ENCODE assay signal across 12 cellular contexts in genomic region chr16:88744839-88745521, GRCh38. TPM values are rescaled to one million over a fixed set of nuclear protein-coding genes. Genes with fewer than 3 reads are reported as not detected.
DNase-seq lines count a peak whose midpoint lies in the region; ATAC-seq and TF ChIP-seq lines count a peak whose summit lies in the region.
"Had no signal": no experiment of that assay in that cellular context is flagged by ENCODE, and none has a peak within 500 bp of the region (broad histone marks: within the 10 kb centered on the region; RNA-seq: fewer than 3 reads in every experiment).

No MANE protein-coding gene starts in this region.

- H3K23me2 ChIP-seq in H9 (ENCODE audit: insufficient read length, low read depth, low read length, poor library complexity, severe bottlenecking), result no peaks in the 10 kb centered on the region

- no peak overlapping the region for H3K4ac ChIP-seq in H9 (ENCODE audit: low read depth, low read length)

- POLR2A ChIA-PET in activated CD8-positive, alpha-beta T cell treated with anti-CD3 and anti-CD28 coated beads, Interleukin-2, amount 10 ng/mL, durations not matched to agents 7 days and 5 days (lab: Charles Lee), result interaction anchor here (0.6 to 1.1 kb wide), 3 partner anchors 9 to 18 kb away, joined by 3 read pairs; no protein-coding TSS in a partner anchor
- POLR2A ChIA-PET in activated CD8-positive, alpha-beta T cell treated with anti-CD3 and anti-CD28 coated beads for 36 hours (lab: Charles Lee), result interaction anchor here (1.0 kb wide), 1 partner anchor 49 kb away, joined by 5 read pairs; no protein-coding TSS in a partner anchor

- DNase-seq in activated CD8-positive, alpha-beta T cell treated with anti-CD3 and anti-CD28 coated beads, Interleukin-2, amount 10 ng/mL, durations not matched to agents 7 days and 5 days, result no peak
- no peak for DNase-seq in activated CD8-positive, alpha-beta T cell treated with anti-CD3 and anti-CD28 coated beads for 36 hours
- DNase-seq in H9 (peak; percentile 42), esophagus muscularis mucosa (ENCODE audit: extremely low spot score) (no peak), NCI-H1436 (lab: John Stamatoyannopoulos, UW) (no peak), NCI-H1694 (lab: John Stamatoyannopoulos, UW) (no peak), DMS153 treated with DMSO at 0.1 percent for 48 hours (lab: John Stamatoyannopoulos, UW; ENCODE audit: unreplicated experiment) (no peak)
- DNase-seq: NCI-H1436 treated with DMSO at 0.1 percent for 48 hours, posterior cingulate gyrus, stomach had no signal

- no CpG with 5 or more reads among the region's 27 CpGs for WGBS in H9 (ENCODE audit: extremely low coverage, insufficient read length, low lambda C conversion rate)
- WGBS in esophagus muscularis mucosa, result 68% methylated on average over 26 of the region's 27 CpGs

- ATAC-seq in activated CD8-positive, alpha-beta T cell treated with anti-CD3 and anti-CD28 coated beads, Interleukin-2, amount 10 ng/mL, durations not matched to agents 7 days and 5 days, result no peak
- ATAC-seq in activated CD8-positive, alpha-beta T cell treated with anti-CD3 and anti-CD28 coated beads for 36 hours, result no peak

- H3K27me3 Mint-ChIP-seq in activated CD8-positive, alpha-beta T cell treated with anti-CD3 and anti-CD28 coated beads, Interleukin-2, amount 10 ng/mL, durations not matched to agents 7 days and 5 days (ENCODE audit: low read depth), result no peaks in the 10 kb centered on the region
- H3K27me3 Mint-ChIP-seq in activated CD8-positive, alpha-beta T cell treated with anti-CD3 and anti-CD28 coated beads for 36 hours, result no peaks in the 10 kb centered on the region
- no peaks in the 10 kb centered on the region for H3K27me3 Mint-ChIP-seq in H9 (ENCODE audit: low read depth)

- no peak overlapping the region for H3K4me3 ChIP-seq in esophagus muscularis mucosa
- H3K4me3 ChIP-seq in neutrophil (ENCODE audit: low read depth in 1 of 2, low read length in 1 of 2), result peak overlapping the region in 1 of 2 experiments; percentile 37
- H3K4me3 ChIP-seq: ascending aorta, stomach had no signal

- no peak overlapping the region; the same call in 1 of the 2 replicates for H3K14ac ChIP-seq in H9 (ENCODE audit: insufficient read depth, low read length)

- intact Hi-C loops in activated CD8-positive, alpha-beta T cell treated with anti-CD3 and anti-CD28 coated beads for 36 hours (cut with micrococcal nuclease), result loop anchor here (5.0 kb wide), 2 partner anchors 37 to 57 kb away; partner anchors contain the start of gene CDT1
- intact Hi-C loops in esophagus muscularis mucosa (cut with DNase I), result loop anchor here (5.0 to 10.0 kb wide), 2 partner anchors 112 to 420 kb away; partner anchors contain the start of genes GALNS and TRAPPC2L

- H2BK5ac ChIP-seq in H9 (ENCODE audit: insufficient read length, low read length), result no peak overlapping the region

- no peaks in the 10 kb centered on the region for H3K79me2 ChIP-seq in H9 (ENCODE audit: insufficient read depth, low read length)

- H3K27ac Mint-ChIP-seq in activated CD8-positive, alpha-beta T cell treated with anti-CD3 and anti-CD28 coated beads, Interleukin-2, amount 10 ng/mL, durations not matched to agents 7 days and 5 days, result peak overlapping the region; percentile 93
- no peak overlapping the region for H3K27ac Mint-ChIP-seq in activated CD8-positive, alpha-beta T cell treated with anti-CD3 and anti-CD28 coated beads for 36 hours
- no peak overlapping the region for H3K27ac Mint-ChIP-seq in H9

- TF ChIP-seq EP300 in esophagus muscularis mucosa (IDR thresholded peaks at IDR 0.05), result no peak

- H3K36me3 Mint-ChIP-seq in activated CD8-positive, alpha-beta T cell treated with anti-CD3 and anti-CD28 coated beads, Interleukin-2, amount 10 ng/mL, durations not matched to agents 7 days and 5 days (ENCODE audit: low read depth), result peaks cover 9% of the 10 kb centered on the region
- no peaks in the 10 kb centered on the region for H3K36me3 Mint-ChIP-seq in activated CD8-positive, alpha-beta T cell treated with anti-CD3 and anti-CD28 coated beads for 36 hours (ENCODE audit: low read depth)
- no peaks in the 10 kb centered on the region; a peak in 1 of 7 replicates for H3K36me3 Mint-ChIP-seq in H9 (ENCODE audit: insufficient read depth in 1 of 3, low read depth in 3 of 3)

- no peak overlapping the region for H2BK120ac ChIP-seq in H9 (ENCODE audit: low read depth, low read length, poor library complexity, severe bottlenecking)

- H4K20me1 ChIP-seq in H9 (ENCODE audit: control insufficient read depth, insufficient read depth, insufficient read length), result no peaks in the 10 kb centered on the region

- H4K5ac ChIP-seq in H9 (ENCODE audit: insufficient read length, low read depth, low read length), result no peak overlapping the region

- H4K91ac ChIP-seq in H9 (ENCODE audit: insufficient read length, low read depth, low read length), result no peak overlapping the region

- no peak overlapping the region for H2BK15ac ChIP-seq in H9 (ENCODE audit: low read depth, low read length)

- H3K4me1 ChIP-seq in H9 (ENCODE audit: insufficient read depth, low read length), result no peaks in the 10 kb centered on the region
- peaks cover 37 to 56% (median 53%) of the 10 kb centered on the region in 4 donors for H3K4me1 ChIP-seq in esophagus muscularis mucosa
- peaks cover 5 to 40% of the 10 kb centered on the region in 2 experiments for H3K4me1 ChIP-seq in neutrophil (ENCODE audit: control insufficient read depth in 1 of 2, insufficient read depth in 1 of 2, low read depth in 1 of 2, low read length in 1 of 2)

- no peak overlapping the region for H4K8ac ChIP-seq in H9 (replicated peaks; ENCODE audit: insufficient read length, low read depth, low read length)

- H3K27me3 ChIP-seq in H9 (ENCODE audit: insufficient read depth, low read length), result no peaks in the 10 kb centered on the region
- no peaks in the 10 kb centered on the region for H3K27me3 ChIP-seq in esophagus muscularis mucosa
- H3K27me3 ChIP-seq in neutrophil, result no peaks in the 10 kb centered on the region
- H3K27me3 ChIP-seq: ascending aorta, stomach had no signal

- no peak overlapping the region for H3K4me2 ChIP-seq in H9 (ENCODE audit: insufficient read depth, insufficient read length, low read length)

- H3K4me3 Mint-ChIP-seq in activated CD8-positive, alpha-beta T cell treated with anti-CD3 and anti-CD28 coated beads, Interleukin-2, amount 10 ng/mL, durations not matched to agents 7 days and 5 days, result peak overlapping the region; percentile 58
- no peak overlapping the region for H3K4me3 Mint-ChIP-seq in activated CD8-positive, alpha-beta T cell treated with anti-CD3 and anti-CD28 coated beads for 36 hours
- H3K4me3 Mint-ChIP-seq in H9, result no peak overlapping the region

- peaks cover 32% of the 10 kb centered on the region for H3K4me1 Mint-ChIP-seq in activated CD8-positive, alpha-beta T cell treated with anti-CD3 and anti-CD28 coated beads, Interleukin-2, amount 10 ng/mL, durations not matched to agents 7 days and 5 days (ENCODE audit: low read depth)
- peaks cover 24% of the 10 kb centered on the region for H3K4me1 Mint-ChIP-seq in activated CD8-positive, alpha-beta T cell treated with anti-CD3 and anti-CD28 coated beads for 36 hours (ENCODE audit: low read depth)
- peaks cover 0 to 20% of the 10 kb centered on the region in 2 experiments; a peak in 2 of 4 replicates for H3K4me1 Mint-ChIP-seq in H9

- TF ChIP-seq CTCF in activated CD8-positive, alpha-beta T cell treated with anti-CD3 and anti-CD28 coated beads for 36 hours (IDR thresholded peaks at IDR 0.05), result no peak
- TF ChIP-seq CTCF in H9 (conservative IDR thresholded peaks at IDR 0.05), result no peak
- TF ChIP-seq CTCF in esophagus muscularis mucosa (IDR thresholded peaks at IDR 0.05), result no peak
- TF ChIP-seq CTCF in neutrophil (IDR thresholded peaks at IDR 0.05), result no peak

- H3K9ac ChIP-seq in H9 (ENCODE audit: extremely low read depth, insufficient read length, low read length), result no peak overlapping the region

- H3K36me3 ChIP-seq in esophagus muscularis mucosa (peaks cover 13 to 39% (median 27%) of the 10 kb centered on the region in 4 donors), neutrophil (peaks cover 9% of the 10 kb centered on the region)

- H3K27ac ChIP-seq in H9 (ENCODE audit: insufficient read length, low read depth, low read length) (no peak overlapping the region), esophagus muscularis mucosa (replicated peaks in 1 of 4) (peak overlapping the region; percentile 14 to 84 (median 78)), neutrophil (peak overlapping the region; percentile 23)

- H3K56ac ChIP-seq in H9 (ENCODE audit: insufficient read length, low read depth, low read length), result no peak overlapping the region

- no peak overlapping the region for H3K23ac ChIP-seq in H9 (ENCODE audit: insufficient read length, low read depth, low read length)

- H3K9me3 Mint-ChIP-seq in activated CD8-positive, alpha-beta T cell treated with anti-CD3 and anti-CD28 coated beads, Interleukin-2, amount 10 ng/mL, durations not matched to agents 7 days and 5 days (ENCODE audit: insufficient read depth), result no peaks in the 10 kb centered on the region
- no peaks in the 10 kb centered on the region for H3K9me3 Mint-ChIP-seq in activated CD8-positive, alpha-beta T cell treated with anti-CD3 and anti-CD28 coated beads for 36 hours
- H3K9me3 Mint-ChIP-seq in H9, result no peaks in the 10 kb centered on the region

- no peak for TF ChIP-seq POLR2A in esophagus muscularis mucosa (IDR thresholded peaks at IDR 0.05; ENCODE audit: low read depth)

- no peaks in the 10 kb centered on the region for H3K79me1 ChIP-seq in H9 (ENCODE audit: insufficient read depth, low read depth, low read length, poor library complexity, severe bottlenecking)

- no peak overlapping the region for H2BK12ac ChIP-seq in H9 (ENCODE audit: insufficient read length, low read depth, low read length)

- no peak overlapping the region for H3K18ac ChIP-seq in H9 (ENCODE audit: insufficient read length, low read depth, low read length)

- no peak overlapping the region for H2BK20ac ChIP-seq in H9 (ENCODE audit: low read depth, low read length, poor library complexity, severe bottlenecking)

- H2AK5ac ChIP-seq in H9 (ENCODE audit: insufficient read length, low read length), result no peak overlapping the region

- H3K9me3 ChIP-seq in H9 (ENCODE audit: control insufficient read depth, low read depth, low read length) (no peaks in the 10 kb centered on the region), esophagus muscularis mucosa (no peaks in the 10 kb centered on the region), neutrophil (no peaks in the 10 kb centered on the region)
- H3K9me3 ChIP-seq: ascending aorta, stomach had no signal

- no peak overlapping the region for H3T11ph ChIP-seq in H9 (ENCODE audit: low read length)

- H2AFZ ChIP-seq in H9 (ENCODE audit: low read length), result no peak overlapping the region

- CTCF ChIA-PET in activated CD8-positive, alpha-beta T cell treated with anti-CD3 and anti-CD28 coated beads, Interleukin-2, amount 10 ng/mL, durations not matched to agents 7 days and 5 days (lab: Charles Lee), result interaction anchor here (1.0 to 2.2 kb wide), 4 partner anchors 36 to 112 kb away, joined by 3 to 6 read pairs (median 5); partner anchors contain the start of genes APRT, GALNS and TRAPPC2L
- CTCF ChIA-PET in activated CD8-positive, alpha-beta T cell treated with anti-CD3 and anti-CD28 coated beads for 36 hours (lab: Charles Lee), result interaction anchor here (1.0 to 5.7 kb wide), 7 partner anchors 9 to 60 kb away, joined by 3 to 40 read pairs (median 6); no protein-coding TSS in a partner anchor

RNA-seq across cellular contexts. Expression of gene CTU2, which starts 38.7 kb away (rescaled TPM):
- 10 to 100 TPM; 27.5 to 29.2 TPM for total RNA-seq in activated CD8-positive, alpha-beta T cell treated with anti-CD3 and anti-CD28 coated beads, Interleukin-2, amount 10 ng/mL, durations not matched to agents 7 days and 5 days
- 10 to 100 TPM; 37.1 to 37.8 TPM for total RNA-seq in activated CD8-positive, alpha-beta T cell treated with anti-CD3 and anti-CD28 coated beads for 36 hours
- total RNA-seq in H9 (2021), result 31.5 and 32.8 TPM in 2 replicates
- 10 to 100 TPM in 2 of 4 donors, 1 to 10 TPM in 2; 8.9 to 14.7 (median 10.3) TPM for total RNA-seq in esophagus muscularis mucosa

RNA-seq across cellular contexts. Expression of gene RNF166, which starts 38.8 kb away (rescaled TPM):
- total RNA-seq in activated CD8-positive, alpha-beta T cell treated with anti-CD3 and anti-CD28 coated beads, Interleukin-2, amount 10 ng/mL, durations not matched to agents 7 days and 5 days, result 100 to 1,000 TPM; 144 to 166 TPM
- 10 to 100 TPM; 80.7 to 82.4 TPM for total RNA-seq in activated CD8-positive, alpha-beta T cell treated with anti-CD3 and anti-CD28 coated beads for 36 hours
- total RNA-seq in H9 (2021) (22.3 and 26.5 TPM in 2 replicates), esophagus muscularis mucosa (10 to 100 TPM; 23.3 to 33.5 (median 27.5) TPM)

RNA-seq across cellular contexts. Expression of gene PIEZO1, which starts 40.0 kb away (rescaled TPM):
- total RNA-seq in activated CD8-positive, alpha-beta T cell treated with anti-CD3 and anti-CD28 coated beads, Interleukin-2, amount 10 ng/mL, durations not matched to agents 7 days and 5 days, result 100 to 1,000 TPM; 226 to 230 TPM
- 10 to 100 TPM; 87.7 to 91.8 TPM for total RNA-seq in activated CD8-positive, alpha-beta T cell treated with anti-CD3 and anti-CD28 coated beads for 36 hours
- total RNA-seq in H9 (2021) (67.8 and 71.1 TPM in 2 replicates), esophagus muscularis mucosa (100 to 1,000 TPM; 140 to 298 (median 182) TPM)

RNA-seq across cellular contexts. Expression of gene CDT1, which starts 58.6 kb away (rescaled TPM):
- 100 to 1,000 TPM; 126 to 132 TPM for total RNA-seq in activated CD8-positive, alpha-beta T cell treated with anti-CD3 and anti-CD28 coated beads, Interleukin-2, amount 10 ng/mL, durations not matched to agents 7 days and 5 days
- total RNA-seq in activated CD8-positive, alpha-beta T cell treated with anti-CD3 and anti-CD28 coated beads for 36 hours, result 100 to 1,000 TPM; 180 to 182 TPM
- total RNA-seq in H9 (2021) (74.1 and 79.7 TPM in 2 replicates), esophagus muscularis mucosa (1 to 10 TPM in 1 of 4 donors, under 1 TPM in 2, not detected in 1; 0.17 to 1.4 (median 0.34) TPM)
- total RNA-seq: ascending aorta had no signal

RNA-seq across cellular contexts. Expression of gene SNAI3, which starts 58.7 kb away (rescaled TPM):
- total RNA-seq in activated CD8-positive, alpha-beta T cell treated with anti-CD3 and anti-CD28 coated beads, Interleukin-2, amount 10 ng/mL, durations not matched to agents 7 days and 5 days, result 10 to 100 TPM; 13.4 to 14.3 TPM
- 1 to 10 TPM; 5.2 to 5.3 TPM for total RNA-seq in activated CD8-positive, alpha-beta T cell treated with anti-CD3 and anti-CD28 coated beads for 36 hours
- total RNA-seq in H9 (2021) (3.2 and 3.7 TPM in 2 replicates), esophagus muscularis mucosa (under 1 TPM; 0.26 to 0.83 (median 0.59) TPM)
- total RNA-seq: ascending aorta had no signal
